In genomic region chr1:29341936-29342335, GRCh38 we compare ENCODE assay signal across 17 cellular contexts.
DNase-seq lines count a peak whose midpoint lies in the region; ATAC-seq, FAIRE-seq and TF ChIP-seq lines count a peak whose summit lies in the region.
"Had no signal": no experiment of that assay in that cellular context is flagged by ENCODE, and none has a peak within 500 bp of the region (broad histone marks: within the 10 kb centered on the region; RNA-seq: fewer than 3 reads in every experiment).

No MANE protein-coding gene starts in this region.

- no peaks in the 10 kb centered on the region for H4K20me1 ChIP-seq in HCT116 (ENCODE audit: insufficient read depth)
- H4K20me1 ChIP-seq in astrocyte (ENCODE audit: insufficient read depth, low read length), result no peaks in the 10 kb centered on the region

- no peaks in the 10 kb centered on the region for H3K36me3 Mint-ChIP-seq in astrocyte (ENCODE audit: low read depth, unreplicated experiment)
- no peaks in the 10 kb centered on the region for H3K36me3 Mint-ChIP-seq in glutamatergic neuron (ENCODE audit: unreplicated experiment)
- H3K36me3 Mint-ChIP-seq: IgD-negative memory B cell had no signal

- ATAC-seq in HCT116 (peak; percentile 53; the same call in 1 of the 2 replicates), psoas muscle (no peak), HG02571 (IDR thresholded peaks at IDR 0.05; ENCODE audit: unreplicated experiment) (no peak)

- H3K4me2 ChIP-seq in HCT116 (ENCODE audit: low read length) (no peak overlapping the region), astrocyte (ENCODE audit: low read length) (no peak overlapping the region)

- no peak overlapping the region for H3K27ac Mint-ChIP-seq in astrocyte (ENCODE audit: unreplicated experiment)
- no peak overlapping the region for H3K27ac Mint-ChIP-seq in glutamatergic neuron (ENCODE audit: unreplicated experiment)
- H3K27ac Mint-ChIP-seq: IgD-negative memory B cell had no signal

- H3K4me1 ChIP-seq in HCT116 (ENCODE audit: control insufficient read depth in 1 of 2, insufficient read depth in 2 of 2, low read length in 2 of 2) (no peaks in the 10 kb centered on the region), astrocyte (ENCODE audit: insufficient read depth, low read length) (no peaks in the 10 kb centered on the region), psoas muscle (no peaks in the 10 kb centered on the region)

- H3K36me3 ChIP-seq in HCT116 (ENCODE audit: control insufficient read depth in 1 of 2, insufficient read depth in 2 of 2, low read length in 2 of 2) (no peaks in the 10 kb centered on the region), astrocyte (ENCODE audit: insufficient read depth, low read length) (no peaks in the 10 kb centered on the region), kidney epithelial cell (ENCODE audit: control insufficient read depth, insufficient read depth, low read length) (no peaks in the 10 kb centered on the region), psoas muscle (ENCODE audit: insufficient read depth in 1 of 2, low read depth in 1 of 2) (no peaks in the 10 kb centered on the region)

- POLR2A ChIA-PET in HCT116 (lab: Charles Lee), result no interaction called here

- H3K27me3 ChIP-seq in HCT116 (ENCODE audit: insufficient read depth, low read length), result peaks cover 15% of the 10 kb centered on the region; the same call in 1 of the 2 replicates
- H3K27me3 ChIP-seq in astrocyte (ENCODE audit: insufficient read depth, low read length), result peaks cover 15% of the 10 kb centered on the region
- H3K27me3 ChIP-seq in kidney epithelial cell (ENCODE audit: control insufficient read depth, insufficient read depth, low read length), result peaks cover 18% of the 10 kb centered on the region
- peaks cover 0 to 34% (median 0%) of the 10 kb centered on the region in 3 donors for H3K27me3 ChIP-seq in psoas muscle (ENCODE audit: insufficient read depth in 3 of 3, low read length in 2 of 3)

- no peak for TF ChIP-seq POLR2A in HCT116 (IDR thresholded peaks at IDR 0.05; ENCODE audit: borderline replicate concordance, extremely low read depth, insufficient read depth, insufficient read length)

- intact Hi-C loops in HCT116 (cut with micrococcal nuclease), result loop anchor here (10.0 kb wide), 1 partner anchor 97 kb away; no protein-coding TSS in a partner anchor
- intact Hi-C loops in psoas muscle (cut with DNase I), result no loop called here

- H3K9me3 ChIP-seq in HCT116 (ENCODE audit: control insufficient read depth in 1 of 2, insufficient read depth in 1 of 2, low read depth in 1 of 2, low read length in 2 of 2), result no peaks in the 10 kb centered on the region
- no peaks in the 10 kb centered on the region for H3K9me3 ChIP-seq in astrocyte (ENCODE audit: insufficient read depth, low read depth, low read length)
- H3K9me3 ChIP-seq in psoas muscle, result no peaks in the 10 kb centered on the region

- H3K4me3 Mint-ChIP-seq in astrocyte (ENCODE audit: unreplicated experiment) (no peak overlapping the region), glutamatergic neuron (ENCODE audit: unreplicated experiment) (no peak overlapping the region)
- H3K4me3 Mint-ChIP-seq: IgD-negative memory B cell had no signal

- TF ChIP-seq RAD21 in HCT116 (IDR thresholded peaks at IDR 0.05; ENCODE audit: low read depth), result peak; percentile 24; the same call in 1 of the 2 replicates

- peaks cover 56% of the 10 kb centered on the region for H3K27me3 Mint-ChIP-seq in astrocyte (ENCODE audit: low read depth, unreplicated experiment)
- H3K27me3 Mint-ChIP-seq in glutamatergic neuron (ENCODE audit: unreplicated experiment), result peaks cover 11% of the 10 kb centered on the region

- H3K9me3 Mint-ChIP-seq in astrocyte (ENCODE audit: unreplicated experiment) (no peaks in the 10 kb centered on the region), glutamatergic neuron (ENCODE audit: unreplicated experiment) (peaks cover 3% of the 10 kb centered on the region)
- H3K9me3 Mint-ChIP-seq: IgD-negative memory B cell had no signal

- no peak overlapping the region for H3K4me3 ChIP-seq in AG09309 (ENCODE audit: control insufficient read depth, low read depth, low read length)
- H3K4me3 ChIP-seq in HCT116 (replicated peaks in 1 of 2; ENCODE audit: low read depth in 1 of 2, low read length in 2 of 2), result no peak overlapping the region
- H3K4me3 ChIP-seq in astrocyte (ENCODE audit: insufficient read depth, low read depth, low read length), result no peak overlapping the region
- no peak overlapping the region for H3K4me3 ChIP-seq in kidney epithelial cell (ENCODE audit: low read depth, low read length)
- no peak overlapping the region for H3K4me3 ChIP-seq in psoas muscle

- RAD21 ChIA-PET in HCT116 (lab: Charles Lee; ENCODE audit: low non-redundant PET in 1 of 2, low total read pairs in 2 of 2, uncharacterized antibody in 2 of 2, unreplicated experiment in 2 of 2), result no interaction called here

- H3K27ac ChIP-seq in HCT116 (ENCODE audit: low read depth, low read length) (no peak overlapping the region), astrocyte (ENCODE audit: low read depth, low read length) (no peak overlapping the region), psoas muscle (no peak overlapping the region)

- BruUV-seq in HCT116 (replicated peaks; lab: Mats Ljungman, UMichigan), result no TSS peak

- H2AFZ ChIP-seq in HCT116 (ENCODE audit: low read depth, low read length, poor library complexity, severe bottlenecking) (no peak overlapping the region), astrocyte (ENCODE audit: low read depth, low read length) (no peak overlapping the region)

- TF ChIP-seq CTCF in AG09309 (IDR thresholded peaks at IDR 0.05; ENCODE audit: control insufficient read depth, insufficient read depth, low read depth, low read length, missing control alignments) (peak; percentile 21), HCT116 (IDR thresholded peaks at IDR 0.05 in 2 of 3, conservative IDR thresholded peaks at IDR 0.05 in 1 of 3; ENCODE audit: borderline replicate concordance in 1 of 3, insufficient read depth in 1 of 3, low read depth in 2 of 3, low read length in 2 of 3) (peak in 2 of 3 experiments; percentile 14 to 18; a peak in 1 of 6 replicates), astrocyte (IDR thresholded peaks at IDR 0.05; ENCODE audit: insufficient read depth, low read depth, low read length) (peak; percentile 19), kidney epithelial cell (IDR thresholded peaks at IDR 0.05; ENCODE audit: insufficient read depth, low read length, poor library complexity, severe bottlenecking) (peak; percentile 15), psoas muscle (IDR thresholded peaks at IDR 0.05) (no peak), glutamatergic neuron (IDR thresholded peaks at IDR 0.05; ENCODE audit: partially characterized antibody, unreplicated experiment) (no peak)

- CTCF ChIA-PET in HCT116 (lab: Charles Lee), result interaction anchor here (1.7 to 2.1 kb wide), 2 partner anchors 15 to 17 kb away, joined by 4 to 5 read pairs; no protein-coding TSS in a partner anchor

- no peaks in the 10 kb centered on the region for H3K9me2 ChIP-seq in HCT116 (ENCODE audit: insufficient read depth)

- no peaks in the 10 kb centered on the region for H3K79me2 ChIP-seq in HCT116 (ENCODE audit: insufficient read depth, low read length)
- H3K79me2 ChIP-seq in astrocyte (ENCODE audit: insufficient read depth, low read length), result no peaks in the 10 kb centered on the region

- no peak for FAIRE-seq in astrocyte (lab: Jason Lieb, UNC)
- FAIRE-seq: GM12892 had no signal

- DNase-seq in AG09309 (ENCODE audit: low read depth), result no peak
- DNase-seq in HCT116 (ENCODE audit: low read depth, low spot score), result no peak
- no peak for DNase-seq in astrocyte (ENCODE audit: low read depth)
- DNase-seq in kidney epithelial cell (ENCODE audit: low read depth), result no peak
- DNase-seq in psoas muscle, result no peak
- no peak for DNase-seq in SW 1271 (lab: John Stamatoyannopoulos, UW)
- no peak for DNase-seq in glutamatergic neuron
- DNase-seq: activated CD4-positive, alpha-beta T cell treated with anti-CD3 and anti-CD28 coated beads, Interleukin-2, amount 50 U/mL, for 48 hours; aorta; effector CD4-positive, alpha-beta T cell; kidney glomerular epithelial cell; NCI-H1417 treated with DMSO at 0.1 percent for 48 hours; RPMI8226; stimulated activated CD4-positive, alpha-beta T cell treated with anti-CD3 and anti-CD28 coated beads, Interleukin-2, amount 100 ng/mL, for 24 hours had no signal

- no peaks in the 10 kb centered on the region for H3K4me1 Mint-ChIP-seq in astrocyte (ENCODE audit: low read depth, unreplicated experiment)
- peaks cover 23% of the 10 kb centered on the region for H3K4me1 Mint-ChIP-seq in glutamatergic neuron (ENCODE audit: low read depth, unreplicated experiment)
- H3K4me1 Mint-ChIP-seq: IgD-negative memory B cell had no signal

- H3K9ac ChIP-seq in HCT116 (ENCODE audit: low read length), result no peak overlapping the region
- no peak overlapping the region for H3K9ac ChIP-seq in astrocyte (ENCODE audit: low read length)

- WGBS in psoas muscle, 3 donors, result 59 to 72% (median 67%) methylated on average over 4 of the region's 4 CpGs

TF ChIP-seq in HCT116, 20 proteins besides CTCF, POLR2A, EP300 and RAD21:
- TF ChIP-seq ZNF274 (IDR thresholded peaks at IDR 0.05; ENCODE audit: low read depth, low read length), result no peak
- TF ChIP-seq CEBPB (IDR thresholded peaks at IDR 0.05; ENCODE audit: low read depth), result no peak

Comparison
In these comparisons a context has a peak if more than half of its experiments do, and no peak if none do; other contexts are left out.
1. CTCF ChIP-seq: peak in AG09309 (single experiment), HCT116 (2 of 3), astrocyte (single experiment) and kidney epithelial cell (single experiment); none in psoas muscle (single experiment) and glutamatergic neuron (single experiment).